8 cellular contexts compared by ENCODE assay signal in genomic region chr19:13119654-13120053, GRCh38. TPM values are rescaled to one million over a fixed set of nuclear protein-coding genes. Genes with fewer than 3 reads are reported as not detected.
DNase-seq lines count a peak whose midpoint lies in the region; ATAC-seq and TF ChIP-seq lines count a peak whose summit lies in the region.

No MANE protein-coding gene starts in this region.

- H3K56ac ChIP-seq in IMR-90 (ENCODE audit: extremely low read depth, insufficient read depth, low read length): no peak overlapping the region

- no peak overlapping the region for H2BK20ac ChIP-seq in IMR-90 (ENCODE audit: low read depth, low read length)

- ATAC-seq in IMR-90 (ENCODE audit: low read depth): no peak
- ATAC-seq in HG03565 (IDR thresholded peaks at IDR 0.05; ENCODE audit: unreplicated experiment): no peak
- no peak for ATAC-seq in GM19324 (IDR thresholded peaks at IDR 0.05; ENCODE audit: low FRiP score, unreplicated experiment)
- no peak for ATAC-seq in HG03097 (IDR thresholded peaks at IDR 0.05; ENCODE audit: low FRiP score, unreplicated experiment)

- no peak overlapping the region for H2BK120ac ChIP-seq in IMR-90 (ENCODE audit: low read depth, low read length)

- no peak overlapping the region for H3K18ac ChIP-seq in IMR-90 (ENCODE audit: low read depth, low read length)

- H4K91ac ChIP-seq in IMR-90 (ENCODE audit: insufficient read depth, low read depth, low read length): peak overlapping the region; percentile 21

- H3K23ac ChIP-seq in IMR-90 (ENCODE audit: low read depth, low read length): peak overlapping the region; percentile 95; the same call in 1 of the 2 replicates

- no peak for TF ChIP-seq POLR2A in IMR-90 (IDR thresholded peaks at IDR 0.05; ENCODE audit: low read depth, low read length)

- H3K27ac ChIP-seq in IMR-90 (ENCODE audit: insufficient read depth, low read length) (peak overlapping the region; percentile 97), mammary epithelial cell (ENCODE audit: insufficient read depth, low read depth, low read length) (no peak overlapping the region)

- peak overlapping the region; percentile 4; the same call in 1 of the 3 replicates for H2BK15ac ChIP-seq in IMR-90 (ENCODE audit: low read depth, low read length)

- BruUV-seq in IMR-90 (replicated peaks; lab: Mats Ljungman, UMichigan): no TSS peak
- no TSS peak for BruUV-seq in mammary epithelial cell (replicated peaks; lab: Mats Ljungman, UMichigan)

- DNase-seq in AG09309 (ENCODE audit: low read depth): no peak
- DNase-seq in IMR-90: no peak
- no peak for DNase-seq in mammary epithelial cell
- DNase-seq in DMS79 treated with DMSO at 0.1 percent for 48 hours (lab: John Stamatoyannopoulos, UW): no peak

- H3K4me1 ChIP-seq in IMR-90 (ENCODE audit: control insufficient read depth, insufficient read depth, low read length) (peaks cover 25% of the 10 kb centered on the region), mammary epithelial cell (ENCODE audit: insufficient read depth, low read length) (peaks cover 26% of the 10 kb centered on the region), mucosa of stomach (ENCODE audit: control insufficient read depth, insufficient read depth, low read length) (peaks cover 29% of the 10 kb centered on the region)

- peak overlapping the region; percentile 46; the same call in 1 of the 2 replicates for H4K5ac ChIP-seq in IMR-90 (ENCODE audit: low read depth, low read length)

- no peak for TF ChIP-seq CTCF in AG09309 (IDR thresholded peaks at IDR 0.05; ENCODE audit: control insufficient read depth, insufficient read depth, low read depth, low read length, missing control alignments)
- no peak for TF ChIP-seq CTCF in IMR-90 (conservative IDR thresholded peaks at IDR 0.05; ENCODE audit: low read depth, low read length)
- TF ChIP-seq CTCF in mammary epithelial cell (conservative IDR thresholded peaks at IDR 0.05 in 1 of 2, IDR thresholded peaks at IDR 0.05 in 1 of 2; ENCODE audit: extremely low read depth in 1 of 2, insufficient read depth in 1 of 2, low read depth in 1 of 2, low read length in 2 of 2): no peak

- POLR2A ChIA-PET in IMR-90 (lab: Charles Lee; ENCODE audit: unreplicated experiment): interaction anchor here (1.0 kb wide), 1 partner anchor 26 kb away, joined by 3 read pairs; no protein-coding TSS in a partner anchor

- H2AK5ac ChIP-seq in IMR-90 (ENCODE audit: low read depth, low read length): peak overlapping the region; percentile 95

- peak overlapping the region in 1 of 2 experiments; percentile 82; a peak in 2 of 4 replicates for H4K8ac ChIP-seq in IMR-90 (ENCODE audit: low read depth in 2 of 2, low read length in 2 of 2)

- H2BK5ac ChIP-seq in IMR-90 (ENCODE audit: low read depth, low read length, poor library complexity, severe bottlenecking): peak overlapping the region; percentile 94

- H3K14ac ChIP-seq in IMR-90 (replicated peaks; ENCODE audit: low read depth, low read length): peak overlapping the region; percentile 89; the same call in 1 of the 2 replicates

- peaks cover 83% of the 10 kb centered on the region for H3K79me2 ChIP-seq in mammary epithelial cell (ENCODE audit: insufficient read depth, low read length)

- H3K27me3 ChIP-seq in IMR-90 (ENCODE audit: control insufficient read depth, insufficient read depth, low read length) (no peaks in the 10 kb centered on the region), mammary epithelial cell (ENCODE audit: insufficient read depth, low read length) (no peaks in the 10 kb centered on the region), mucosa of stomach (ENCODE audit: control insufficient read depth, insufficient read depth, low read length) (no peaks in the 10 kb centered on the region)

- H3K9me1 ChIP-seq in IMR-90 (ENCODE audit: insufficient read depth, low read length): peaks cover 26% of the 10 kb centered on the region

- H3K4me3 ChIP-seq in AG09309 (ENCODE audit: control insufficient read depth, low read depth, low read length) (peak overlapping the region; percentile 95), IMR-90 (ENCODE audit: insufficient read depth, low read depth, low read length) (peak overlapping the region; percentile 99; the same call in 1 of the 2 replicates), mammary epithelial cell (replicated peaks in 1 of 3; ENCODE audit: insufficient read depth in 1 of 3, low read depth in 2 of 3, low read length in 3 of 3) (peak overlapping the region in 1 of 3 experiments; percentile 99), mucosa of stomach (ENCODE audit: low read length) (no peak overlapping the region)

- in situ Hi-C loops in IMR-90 (cut with MboI; ENCODE audit: low sequenced_read_pairs) (no loop called here), mammary epithelial cell (cut with MboI; ENCODE audit: low sequenced_read_pairs in 2 of 2) (no loop called here)

- TF ChIP-seq RAD21 in IMR-90 (IDR thresholded peaks at IDR 0.05; ENCODE audit: low read length): no peak

- H3K9ac ChIP-seq in IMR-90 (ENCODE audit: low read depth, low read length) (peak overlapping the region; percentile 98), mammary epithelial cell (ENCODE audit: insufficient read depth, low read length) (peak overlapping the region; percentile 51), mucosa of stomach (ENCODE audit: low read length) (peak overlapping the region; percentile 16)

- peaks cover 14% of the 10 kb centered on the region for H3K36me3 ChIP-seq in IMR-90 (ENCODE audit: control insufficient read depth, insufficient read depth, low read length)
- H3K36me3 ChIP-seq in mammary epithelial cell (ENCODE audit: insufficient read depth, low read length): peaks cover 3% of the 10 kb centered on the region
- no peaks in the 10 kb centered on the region for H3K36me3 ChIP-seq in mucosa of stomach (ENCODE audit: control insufficient read depth, insufficient read depth, low read length)

- CTCF ChIA-PET in IMR-90 (lab: Yijun Ruan, JAX): interaction anchor here (0.6 to 0.7 kb wide), 2 partner anchors 146 to 154 kb away, joined by 5 to 7 read pairs; no protein-coding TSS in a partner anchor
- CTCF ChIA-PET in mammary epithelial cell (lab: Charles Lee; ENCODE audit: low non-redundant PET): interaction anchor here (0.6 kb wide), 1 partner anchor 26 kb away, joined by 18 read pairs; no protein-coding TSS in a partner anchor

- H2AFZ ChIP-seq in IMR-90 (replicated peaks; ENCODE audit: low read length, poor library complexity): peak overlapping the region; percentile 4
- H2AFZ ChIP-seq in mammary epithelial cell (ENCODE audit: low read depth, low read length): no peak overlapping the region

- H3K79me1 ChIP-seq in IMR-90 (ENCODE audit: low read depth in 1 of 2, low read length in 2 of 2): peaks cover 0 to 82% of the 10 kb centered on the region in 2 experiments; a peak in 2 of 4 replicates

- dilution Hi-C loops in IMR-90 (cut with HindIII; ENCODE audit: low sequenced_read_pairs, unreplicated experiment) (no loop called here), mammary epithelial cell (cut with HindIII; ENCODE audit: low sequenced_read_pairs) (no loop called here)

- no peaks in the 10 kb centered on the region for H3K9me3 ChIP-seq in IMR-90 (ENCODE audit: control insufficient read depth, insufficient read depth, low read length)
- no peaks in the 10 kb centered on the region for H3K9me3 ChIP-seq in mammary epithelial cell (replicated peaks; ENCODE audit: insufficient read depth, low read length)
- no peaks in the 10 kb centered on the region for H3K9me3 ChIP-seq in mucosa of stomach (ENCODE audit: control insufficient read depth, low read length)

- H3K4ac ChIP-seq in IMR-90 (ENCODE audit: low read depth, low read length): peak overlapping the region; percentile 88

- H3K4me2 ChIP-seq in IMR-90 (ENCODE audit: low read depth, low read length): peak overlapping the region; percentile 95
- peak overlapping the region; percentile 81 for H3K4me2 ChIP-seq in mammary epithelial cell (ENCODE audit: insufficient read depth, low read depth, low read length)

- intact Hi-C loops in IMR-90 (cut with micrococcal nuclease): loop anchor here (5.0 kb wide), 1 partner anchor 143 kb away; no protein-coding TSS in a partner anchor
- intact Hi-C loops in mammary epithelial cell (cut with micrococcal nuclease): loop anchor here (10.0 kb wide), 1 partner anchor 145 kb away; no protein-coding TSS in a partner anchor

- H4K20me1 ChIP-seq in IMR-90 (ENCODE audit: insufficient read depth, low read length) (peaks cover 59% of the 10 kb centered on the region), mammary epithelial cell (ENCODE audit: insufficient read depth, low read length) (peaks cover 5% of the 10 kb centered on the region)

- peak overlapping the region; percentile 84 for H2AK9ac ChIP-seq in IMR-90 (replicated peaks; ENCODE audit: low read depth, low read length, poor library complexity)

- WGBS in IMR-90 (ENCODE audit: extremely low coverage in 2 of 2, insufficient read length in 1 of 2), 2 experiments: 64% methylated on average over 4 of the region's 10 CpGs; no CpG with 5 or more reads in 1 of the 2 experiments
- 57% methylated on average over 7 of the region's 10 CpGs for WGBS in mammary epithelial cell (ENCODE audit: low coverage, missing lambda C conversion rate)

RNA-seq across cellular contexts. Expression of gene NACC1, which starts 1.6 kb away (rescaled TPM):
- total RNA-seq in IMR-90 (2012; rRNA removed): 42.5 and 56.7 TPM in 2 replicates
- polyA plus RNA-seq in IMR-90 (2012; rRNA removed): 181 and 243 TPM in 2 replicates
- polyA plus RNA-seq in IMR-90 (2012; cell fraction: cytosol; rRNA removed): 122 and 198 TPM in 2 replicates
- 98.8 and 265 TPM in 2 replicates for polyA plus RNA-seq in IMR-90 (2012; cell fraction: nucleus; rRNA removed; ENCODE audit: low replicate concordance)
- 100 to 1,000 TPM in 1 of 2 donors, 10 to 100 TPM in 1; 76.2 to 106 TPM for total RNA-seq in mammary epithelial cell
- 90.9 TPM for polyA plus RNA-seq in mammary epithelial cell
- 45.9 TPM for polyA minus RNA-seq in mammary epithelial cell

RNA-seq across cellular contexts. Expression of gene TRMT1, which starts 3.1 kb away (rescaled TPM):
- total RNA-seq in IMR-90 (2012; rRNA removed) (23.3 and 28.3 TPM in 2 replicates), mammary epithelial cell (10 to 100 TPM; 28.7 to 56.2 TPM)
- polyA plus RNA-seq in IMR-90 (2012; rRNA removed) (56.0 and 62.1 TPM in 2 replicates), mammary epithelial cell (39.3 TPM)
- 30.8 and 37.2 TPM in 2 replicates for polyA plus RNA-seq in IMR-90 (2012; cell fraction: cytosol; rRNA removed)
- polyA plus RNA-seq in IMR-90 (2012; cell fraction: nucleus; rRNA removed; ENCODE audit: low replicate concordance): 280 and 687 TPM in 2 replicates
- 66.7 TPM for polyA minus RNA-seq in mammary epithelial cell

RNA-seq across cellular contexts. Expression of gene LYL1, which starts 17.0 kb away (rescaled TPM):
- total RNA-seq in IMR-90 (2012; rRNA removed) (0.28 and 0.36 TPM in 2 replicates), mammary epithelial cell (not detected)
- polyA plus RNA-seq in IMR-90 (2012; rRNA removed) (0.39 and 0.63 TPM in 2 replicates), mammary epithelial cell (not detected)
- 0.17 and 0.64 TPM in 2 replicates for polyA plus RNA-seq in IMR-90 (2012; cell fraction: cytosol; rRNA removed)
- 0.56 and 1.4 TPM in 2 replicates for polyA plus RNA-seq in IMR-90 (2012; cell fraction: nucleus; rRNA removed; ENCODE audit: low replicate concordance)
- not detected for polyA minus RNA-seq in mammary epithelial cell

RNA-seq across cellular contexts. Expression of gene STX10, which starts 30.5 kb away (rescaled TPM):
- total RNA-seq in IMR-90 (2012; rRNA removed): 64.9 and 76.7 TPM in 2 replicates
- polyA plus RNA-seq in IMR-90 (2012; rRNA removed): 77.9 and 82.0 TPM in 2 replicates
- 83.2 and 104 TPM in 2 replicates for polyA plus RNA-seq in IMR-90 (2012; cell fraction: cytosol; rRNA removed)
- 242 and 318 TPM in 2 replicates for polyA plus RNA-seq in IMR-90 (2012; cell fraction: nucleus; rRNA removed; ENCODE audit: low replicate concordance)
- total RNA-seq in mammary epithelial cell: 10 to 100 TPM; 33.7 to 48.0 TPM
- 67.4 TPM for polyA plus RNA-seq in mammary epithelial cell
- 102 TPM for polyA minus RNA-seq in mammary epithelial cell

RNA-seq across cellular contexts. Expression of gene IER2, which starts 30.6 kb away (rescaled TPM):
- 7.7 and 17.5 TPM in 2 replicates for total RNA-seq in IMR-90 (2012; rRNA removed)
- 99.4 and 102 TPM in 2 replicates for polyA plus RNA-seq in IMR-90 (2012; rRNA removed)
- polyA plus RNA-seq in IMR-90 (2012; cell fraction: cytosol; rRNA removed): 235 and 278 TPM in 2 replicates
- 283 and 529 TPM in 2 replicates for polyA plus RNA-seq in IMR-90 (2012; cell fraction: nucleus; rRNA removed; ENCODE audit: low replicate concordance)
- total RNA-seq in mammary epithelial cell: 100 to 1,000 TPM in 1 of 2 donors, 10 to 100 TPM in 1; 16.2 to 108 TPM
- polyA plus RNA-seq in mammary epithelial cell: 42.1 TPM
- polyA minus RNA-seq in mammary epithelial cell: 25.5 TPM

Comparison
In these comparisons a context has a peak if more than half of its experiments do, and no peak if none do; other contexts are left out.
1. H3K9ac ChIP-seq: peak in every context shown above with its lines; median percentile 98 in IMR-90; 51 in mammary epithelial cell; 16 in mucosa of stomach.